8 cellular contexts compared by ENCODE assay signal in genomic region chr1:156122519-156123355, GRCh38. TPM values are rescaled to one million over a fixed set of nuclear protein-coding genes. Genes with fewer than 3 reads are reported as not detected.
DNase-seq lines count a peak whose midpoint lies in the region; ATAC-seq and TF ChIP-seq lines count a peak whose summit lies in the region.

No MANE protein-coding gene starts in this region.

- CTCF ChIA-PET in Calu3 (lab: Charles Lee): interaction anchor here (0.9 to 11.1 kb wide), 4 partner anchors 8 to 103 kb away, joined by 3 to 356 read pairs (median 6); partner anchors contain the start of genes LMNA and PMF1

- H3K27ac Mint-ChIP-seq in Calu3 (ENCODE audit: unreplicated experiment): peak overlapping the region; percentile 99

- peaks cover 98% of the 10 kb centered on the region for H3K4me1 Mint-ChIP-seq in Calu3 (ENCODE audit: low read depth, unreplicated experiment)

- no peak for TF ChIP-seq CTCF in Calu3 (IDR thresholded peaks at IDR 0.05; ENCODE audit: unreplicated experiment)
- no peak for TF ChIP-seq CTCF in spleen (IDR thresholded peaks at IDR 0.05 in 8 of 11, conservative IDR thresholded peaks at IDR 0.05 in 3 of 11)

- no peaks in the 10 kb centered on the region for H3K27me3 Mint-ChIP-seq in Calu3 (ENCODE audit: unreplicated experiment)

- H3K36me3 ChIP-seq in spleen: no peaks in the 10 kb centered on the region

- intact Hi-C loops in Calu3 (cut with micrococcal nuclease; ENCODE audit: unreplicated experiment) (no loop called here), spleen (cut with DNase I; ENCODE audit: low total_unique reads) (no loop called here)

- no peak for ATAC-seq in HG03159 (IDR thresholded peaks at IDR 0.05; ENCODE audit: unreplicated experiment)

- peaks cover 98% of the 10 kb centered on the region for H3K36me3 Mint-ChIP-seq in Calu3 (ENCODE audit: insufficient read depth, unreplicated experiment)

- peak overlapping the region; percentile 82 for H3K4me3 Mint-ChIP-seq in Calu3 (ENCODE audit: low read depth, unreplicated experiment)

- H3K9me3 Mint-ChIP-seq in Calu3 (ENCODE audit: low read depth, unreplicated experiment): no peaks in the 10 kb centered on the region

- H3K27me3 ChIP-seq in spleen (replicated peaks in 1 of 7): peaks cover 0 to 33% (median 0%) of the 10 kb centered on the region in 7 donors

- peak overlapping the region in 3 of 8 donors; percentile 23 to 48 (median 24) for H3K4me3 ChIP-seq in spleen

- DNase-seq in Calu3 (peak; percentile 77), NCI-H1092 (lab: John Stamatoyannopoulos, UW) (peak; percentile 54), brain pericyte (ENCODE audit: low read depth, low spot score) (peak; percentile 86), islet precursor cell (peak; percentile 91), spleen (no peak), epidermal melanocyte (ENCODE audit: insufficient read length, low spot score) (no peak), AG20443 (ENCODE audit: low spot score) (no peak)

- H3K27ac ChIP-seq in spleen: peak overlapping the region; percentile 67 to 92 (median 82)

- H3K4me1 ChIP-seq in spleen: peaks cover 66 to 100% (median 94%) of the 10 kb centered on the region in 6 donors

- BruUV-seq in Calu3 (replicated peaks; lab: Mats Ljungman, UMichigan): no TSS peak

- TF ChIP-seq POLR2A in spleen (IDR thresholded peaks at IDR 0.05): no peak

- WGBS in spleen, 5 donors: 50 to 72% (median 62%) methylated on average over 14 of the region's 14 CpGs

- H3K9me3 ChIP-seq in spleen: no peaks in the 10 kb centered on the region

RNA-seq across cellular contexts. Expression of gene LMNA, which starts 8.2 kb away (rescaled TPM):
- 499 and 514 TPM in 2 replicates for total RNA-seq in Calu3 (2022)
- total RNA-seq in spleen: 100 to 1,000 TPM in 6 of 7 donors, 10 to 100 TPM in 1; 95.1 to 279 (median 124) TPM
- polyA plus RNA-seq in spleen: 10 to 100 TPM; 33.9 to 61.1 (median 39.4) TPM

RNA-seq across cellular contexts. Expression of gene SEMA4A, which starts 30.6 kb away (rescaled TPM):
- total RNA-seq in Calu3 (2022) (6.9 and 7.2 TPM in 2 replicates), spleen (10 to 100 TPM; 21.1 to 65.9 (median 37.7) TPM)
- polyA plus RNA-seq in spleen: 1 to 10 TPM; 7.1 to 9.3 (median 9.1) TPM

RNA-seq across cellular contexts. Expression of gene MEX3A, which starts 40.5 kb away (rescaled TPM):
- total RNA-seq in Calu3 (2022) (3.3 and 5.0 TPM in 2 replicates), spleen (under 1 TPM; 0.26 to 0.76 (median 0.38) TPM)
- polyA plus RNA-seq in spleen: under 1 TPM; 0.11 to 0.17 (median 0.16) TPM

Comparison
In these comparisons a context has a peak if more than half of its experiments do, and no peak if none do; other contexts are left out.
1. DNase-seq: peak in Calu3 (single experiment), NCI-H1092 (single experiment), brain pericyte (single experiment) and islet precursor cell (single experiment); none in spleen (single experiment), epidermal melanocyte (single experiment) and AG20443 (single experiment).